8 cellular contexts compared by ENCODE assay signal in genomic region chr11:123707606-123708205, GRCh38. TPM values are rescaled to one million over a fixed set of nuclear protein-coding genes. Genes with fewer than 3 reads are reported as not detected.
DNase-seq lines count a peak whose midpoint lies in the region; ATAC-seq and TF ChIP-seq lines count a peak whose summit lies in the region.

No MANE protein-coding gene starts in this region.

- intact Hi-C loops in Right ventricle myocardium superior (cut with DNase I): loop anchor here (2.0 to 10.0 kb wide), 3 partner anchors 65 to 193 kb away; no protein-coding TSS in a partner anchor
- intact Hi-C loops in cardiac septum (cut with DNase I): loop anchor here (1.0 to 2.0 kb wide), 2 partner anchors 66 to 127 kb away; no protein-coding TSS in a partner anchor
- intact Hi-C loops in activated naive CD4-positive, alpha-beta T cell treated with anti-CD3 and anti-CD28 coated beads for 36 hours (cut with micrococcal nuclease): loop anchor here (1.0 to 10.0 kb wide), 3 partner anchors 66 to 193 kb away; no protein-coding TSS in a partner anchor

- CTCF ChIA-PET in RWPE1 (lab: Yijun Ruan, JAX): interaction anchor here (0.6 to 4.2 kb wide), 24 partner anchors 9 to 634 kb away, joined by 3 to 45 read pairs (median 4); partner anchors contain the start of gene SCN3B
- CTCF ChIA-PET in activated naive CD4-positive, alpha-beta T cell treated with anti-CD3 and anti-CD28 coated beads for 36 hours (lab: Charles Lee): interaction anchor here (0.6 to 12.4 kb wide), 26 partner anchors 10 to 585 kb away, joined by 3 to 303 read pairs (median 4); partner anchors contain the start of gene SCN3B

- H3K9me3 Mint-ChIP-seq in activated naive CD4-positive, alpha-beta T cell treated with anti-CD3 and anti-CD28 coated beads for 36 hours: no peaks in the 10 kb centered on the region

- TF ChIP-seq CTCF in RWPE1 (conservative IDR thresholded peaks at IDR 0.05; ENCODE audit: low read depth): peak; percentile 73

- H3K4me3 Mint-ChIP-seq in activated naive CD4-positive, alpha-beta T cell treated with anti-CD3 and anti-CD28 coated beads for 36 hours: no peak overlapping the region

- no peaks in the 10 kb centered on the region for H3K27me3 Mint-ChIP-seq in activated naive CD4-positive, alpha-beta T cell treated with anti-CD3 and anti-CD28 coated beads for 36 hours (ENCODE audit: low read depth)

- H3K4me1 Mint-ChIP-seq in activated naive CD4-positive, alpha-beta T cell treated with anti-CD3 and anti-CD28 coated beads for 36 hours (ENCODE audit: low read depth): peaks cover 2% of the 10 kb centered on the region

- DNase-seq in Right ventricle myocardium superior (peak; percentile 39), cardiac septum (ENCODE audit: low spot score) (no peak), LHCN-M2 (ENCODE audit: low read depth) (peak; percentile 48), RWPE1 (ENCODE audit: low spot score) (peak; percentile 72), glomerular visceral epithelial cell (ENCODE audit: extremely low spot score) (peak; percentile 31), putamen (ENCODE audit: low spot score) (peak; percentile 37)
- DNase-seq in activated naive CD4-positive, alpha-beta T cell treated with anti-CD3 and anti-CD28 coated beads for 36 hours: peak; percentile 88

- ATAC-seq in Right ventricle myocardium superior (ENCODE audit: poor library complexity): peak; percentile 71
- ATAC-seq in GM21825 (IDR thresholded peaks at IDR 0.05; ENCODE audit: unreplicated experiment): no peak

- H3K27ac ChIP-seq in RWPE1: no peak overlapping the region

- POLR2A ChIA-PET in RWPE1 (lab: Yijun Ruan, JAX; ENCODE audit: low non-redundant PET): no interaction called here

- H3K36me3 Mint-ChIP-seq in activated naive CD4-positive, alpha-beta T cell treated with anti-CD3 and anti-CD28 coated beads for 36 hours (ENCODE audit: low read depth): no peaks in the 10 kb centered on the region

- no peak overlapping the region for H3K27ac Mint-ChIP-seq in activated naive CD4-positive, alpha-beta T cell treated with anti-CD3 and anti-CD28 coated beads for 36 hours

RNA-seq across cellular contexts. Expression of gene ZNF202, which starts 33.8 kb away (rescaled TPM):
- total RNA-seq in Right ventricle myocardium superior: 4.4 TPM
- 6.2 TPM for total RNA-seq in cardiac septum
- 7.8 and 9.4 TPM in 2 replicates for total RNA-seq in LHCN-M2 (2014; rRNA removed)
- polyA plus RNA-seq in LHCN-M2 (2012): 4.7 TPM
- 1 to 10 TPM; 5.9 to 6.4 TPM for total RNA-seq in activated naive CD4-positive, alpha-beta T cell treated with anti-CD3 and anti-CD28 coated beads for 36 hours

RNA-seq across cellular contexts. Expression of gene OR6X1, which starts 46.6 kb away (rescaled TPM):
- total RNA-seq in Right ventricle myocardium superior (not detected), cardiac septum (not detected), LHCN-M2 (2014; rRNA removed) (not detected in 2 replicates)
- not detected for polyA plus RNA-seq in LHCN-M2 (2012)
- not detected for total RNA-seq in activated naive CD4-positive, alpha-beta T cell treated with anti-CD3 and anti-CD28 coated beads for 36 hours

RNA-seq across cellular contexts. Expression of gene SCN3B, which starts 53.3 kb away (rescaled TPM):
- total RNA-seq in Right ventricle myocardium superior: 0.56 TPM
- total RNA-seq in cardiac septum: 3.3 TPM
- total RNA-seq in LHCN-M2 (2014; rRNA removed): not detected in 2 replicates
- 0.06 TPM for polyA plus RNA-seq in LHCN-M2 (2012)
- total RNA-seq in activated naive CD4-positive, alpha-beta T cell treated with anti-CD3 and anti-CD28 coated beads for 36 hours: not detected
